In genomic region chr1:160548183-160548582, GRCh38 we compare ENCODE assay signal across 15 cellular contexts. TPM values are rescaled to one million over a fixed set of nuclear protein-coding genes. Genes with fewer than 3 reads are reported as not detected.
DNase-seq lines count a peak whose midpoint lies in the region; ATAC-seq and TF ChIP-seq lines count a peak whose summit lies in the region.
"Had no signal": no experiment of that assay in that cellular context is flagged by ENCODE, and none has a peak within 500 bp of the region (broad histone marks: within the 10 kb centered on the region; RNA-seq: fewer than 3 reads in every experiment).

No MANE protein-coding gene starts in this region.

- peak; percentile 69 for DNase-seq in GM13976 (ENCODE audit: low spot score)
- DNase-seq in GM20000 (ENCODE audit: low spot score), result peak; percentile 74
- DNase-seq in germinal center (ENCODE audit: low spot score), result peak; percentile 25
- DNase-seq in activated T-cell treated with anti-CD3 and anti-CD28 coated beads, Interleukin-2, amount 50 U/mL, for 72 hours, result no peak
- no peak for DNase-seq in cerebellar cortex (ENCODE audit: low spot score)
- DNase-seq: esophagus squamous epithelium, NCI-H1105, NCI-H69, SHP77 had no signal

- H3K36me3 Mint-ChIP-seq in activated T-cell treated with anti-CD3 and anti-CD28 coated beads, Interleukin-2, amount 50 U/mL, for 72 hours (ENCODE audit: insufficient read depth in 2 of 2), result peaks cover 0 to 3% of the 10 kb centered on the region in 2 donors

- H3K27ac Mint-ChIP-seq in activated T-cell treated with anti-CD3 and anti-CD28 coated beads, Interleukin-2, amount 50 U/mL, for 72 hours, result no peak overlapping the region

- H3K9me3 Mint-ChIP-seq in activated T-cell treated with anti-CD3 and anti-CD28 coated beads, Interleukin-2, amount 50 U/mL, for 72 hours, result no peaks in the 10 kb centered on the region

- TF ChIP-seq CTCF in GM13976 (IDR thresholded peaks at IDR 0.05; ENCODE audit: borderline replicate concordance, control extremely low read depth, extremely low read depth, insufficient read depth, missing control alignments) (no peak), GM20000 (IDR thresholded peaks at IDR 0.05; ENCODE audit: extremely low read depth, missing control alignments) (no peak)

- ATAC-seq in HG03196 (IDR thresholded peaks at IDR 0.05; ENCODE audit: unreplicated experiment), result peak; percentile 46
- no peak for ATAC-seq in activated T-cell treated with anti-CD3 and anti-CD28 coated beads, Interleukin-2, amount 50 U/mL, for 72 hours (replicated peaks in 1 of 2)
- ATAC-seq in HG03469 (IDR thresholded peaks at IDR 0.05; ENCODE audit: unreplicated experiment), result no peak
- ATAC-seq in activated CD4-positive, CD25-positive, alpha-beta regulatory T cell treated with anti-CD3 and anti-CD28 coated beads, Interleukin-2, amount 50 U/mL, for 24 hours, result no peak

- no peak overlapping the region for H3K4me3 Mint-ChIP-seq in activated T-cell treated with anti-CD3 and anti-CD28 coated beads, Interleukin-2, amount 50 U/mL, for 72 hours

- in situ Hi-C loops in GM13976 (cut with MboI; ENCODE audit: low sequenced_read_pairs, unreplicated experiment), result loop anchor here (5.0 kb wide), 1 partner anchor 59 kb away; no protein-coding TSS in a partner anchor

- peaks cover 27% of the 10 kb centered on the region for H3K4me1 Mint-ChIP-seq in activated T-cell treated with anti-CD3 and anti-CD28 coated beads, Interleukin-2, amount 50 U/mL, for 72 hours (ENCODE audit: low read depth)

- H3K27me3 Mint-ChIP-seq in activated T-cell treated with anti-CD3 and anti-CD28 coated beads, Interleukin-2, amount 50 U/mL, for 72 hours (ENCODE audit: low read depth), result no peaks in the 10 kb centered on the region

RNA-seq across cellular contexts. Expression of gene SLAMF6, which starts 25.1 kb away (rescaled TPM):
- 10 to 100 TPM; 41.6 to 48.8 TPM for total RNA-seq in activated T-cell treated with anti-CD3 and anti-CD28 coated beads, Interleukin-2, amount 50 U/mL, for 72 hours
- total RNA-seq: HT-29, lung microvascular endothelial cell, temporal lobe had no signal

RNA-seq across cellular contexts. Expression of gene CD84, which starts 31.1 kb away (rescaled TPM):
- total RNA-seq in activated T-cell treated with anti-CD3 and anti-CD28 coated beads, Interleukin-2, amount 50 U/mL, for 72 hours, result 10 to 100 TPM; 10.2 to 16.0 TPM
- total RNA-seq: HT-29, lung microvascular endothelial cell had no signal

Comparison
In these comparisons a context has a peak if more than half of its experiments do, and no peak if none do; other contexts are left out.
1. DNase-seq: peak in GM13976 (single experiment), GM20000 (single experiment) and germinal center (single experiment); none in activated T-cell treated with anti-CD3 and anti-CD28 coated beads, Interleukin-2, amount 50 U/mL, for 72 hours (0 of 2) and cerebellar cortex (single experiment).